ENCODE assay signal across 17 cellular contexts in the genomic region with DNA sequence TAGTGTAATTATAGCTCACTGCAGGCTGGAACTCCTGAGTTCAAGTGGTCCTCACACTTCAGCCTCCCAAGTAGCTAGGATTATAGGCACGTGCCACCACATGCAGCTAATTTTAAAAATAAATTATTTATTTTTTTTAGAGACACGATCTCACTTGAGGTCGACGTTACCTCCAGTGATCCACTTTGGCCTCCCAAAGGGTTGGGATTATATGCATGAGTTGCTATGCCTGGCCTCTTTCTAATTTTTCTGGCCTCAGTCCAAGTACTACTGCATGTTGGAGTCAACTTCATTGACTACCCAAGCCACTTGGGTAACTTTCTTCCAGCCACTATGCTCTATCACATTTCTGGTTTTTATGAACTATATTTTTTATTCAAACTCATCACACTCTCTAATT.
"Had no signal": no experiment of that assay in that cellular context is flagged by ENCODE, and none has a peak within 500 bp of the region (broad histone marks: within the 10 kb centered on the region; RNA-seq: fewer than 3 reads in every experiment).

No MANE protein-coding gene starts in this region.

- H3K36me3 ChIP-seq: heart left ventricle, spleen, tibial artery, upper lobe of left lung, vagina had no signal

- H3K9me3 ChIP-seq: heart left ventricle, spleen, tibial artery, upper lobe of left lung, vagina had no signal

- H3K9me3 Mint-ChIP-seq: naive thymus-derived CD4-positive, alpha-beta T cell; stimulated activated memory B cell treated with anti-CD40 and anti-IgM and Interleukin-4, amounts not matched to agents 10 μg/mL and 1 μg/mL and 100 μg/mL, for 72 hours; stimulated activated naive CD8-positive, alpha-beta T cell treated with anti-CD3 and anti-CD28 coated beads, Interleukin-15, Interleukin-2, amounts not matched to agents 100 ng/mL and 50 ng/mL, for 24 hours had no signal

- H3K4me3 Mint-ChIP-seq: naive thymus-derived CD4-positive, alpha-beta T cell; stimulated activated memory B cell treated with anti-CD40 and anti-IgM and Interleukin-4, amounts not matched to agents 10 μg/mL and 1 μg/mL and 100 μg/mL, for 72 hours; stimulated activated naive CD8-positive, alpha-beta T cell treated with anti-CD3 and anti-CD28 coated beads, Interleukin-15, Interleukin-2, amounts not matched to agents 100 ng/mL and 50 ng/mL, for 24 hours had no signal

- DNase-seq: dorsolateral prefrontal cortex; effector memory CD4-positive, alpha-beta T cell; heart left ventricle; hippocampal formation; naive thymus-derived CD4-positive, alpha-beta T cell; posterior cingulate gyrus; spleen; stimulated activated CD4-positive, alpha-beta T cell treated with anti-CD3 and anti-CD28 coated beads, Interleukin-15, amount 100 ng/mL, for 24 hours; stimulated activated CD4-positive, alpha-beta T cell treated with anti-CD3 and anti-CD28 coated beads, Interleukin-1b, Interleukin-23, amount 100 ng/mL, for 48 hours; stimulated activated CD4-positive, alpha-beta T cell treated with anti-CD3 and anti-CD28 coated beads, Interleukin-4, amount 100 ng/mL, for 24 hours; tibial artery; upper lobe of left lung had no signal

- H3K27ac Mint-ChIP-seq: naive thymus-derived CD4-positive, alpha-beta T cell; stimulated activated memory B cell treated with anti-CD40 and anti-IgM and Interleukin-4, amounts not matched to agents 10 μg/mL and 1 μg/mL and 100 μg/mL, for 72 hours; stimulated activated naive CD8-positive, alpha-beta T cell treated with anti-CD3 and anti-CD28 coated beads, Interleukin-15, Interleukin-2, amounts not matched to agents 100 ng/mL and 50 ng/mL, for 24 hours had no signal

- H3K27ac ChIP-seq: dorsolateral prefrontal cortex, heart left ventricle, spleen, tibial artery, upper lobe of left lung, vagina had no signal

- H3K4me1 Mint-ChIP-seq: stimulated activated memory B cell treated with anti-CD40 and anti-IgM and Interleukin-4, amounts not matched to agents 10 μg/mL and 1 μg/mL and 100 μg/mL, for 72 hours had no signal

- ATAC-seq: esophagus mucosa; heart left ventricle; naive thymus-derived CD4-positive, alpha-beta T cell; sciatic nerve; stimulated activated memory B cell treated with anti-CD40 and anti-IgM and Interleukin-4, amounts not matched to agents 10 μg/mL and 1 μg/mL and 100 μg/mL, for 72 hours had no signal

- H3K36me3 Mint-ChIP-seq: naive thymus-derived CD4-positive, alpha-beta T cell; stimulated activated memory B cell treated with anti-CD40 and anti-IgM and Interleukin-4, amounts not matched to agents 10 μg/mL and 1 μg/mL and 100 μg/mL, for 72 hours had no signal

- H3K4me1 ChIP-seq: spleen, upper lobe of left lung had no signal

- H3K27me3 Mint-ChIP-seq: stimulated activated memory B cell treated with anti-CD40 and anti-IgM and Interleukin-4, amounts not matched to agents 10 μg/mL and 1 μg/mL and 100 μg/mL, for 72 hours had no signal

- H3K27me3 ChIP-seq: dorsolateral prefrontal cortex, heart left ventricle, spleen, tibial artery, upper lobe of left lung, vagina had no signal

- H3K4me3 ChIP-seq: dorsolateral prefrontal cortex, heart left ventricle, spleen, tibial artery, upper lobe of left lung, vagina had no signal
